In genomic region chr16:66580605-66581209, GRCh38 we compare ENCODE assay signal across 14 cellular contexts. TPM values are rescaled to one million over a fixed set of nuclear protein-coding genes. Genes with fewer than 3 reads are reported as not detected.
DNase-seq lines count a peak whose midpoint lies in the region; TF ChIP-seq lines count a peak whose summit lies in the region.
"Had no signal": no experiment of that assay in that cellular context is flagged by ENCODE, and none has a peak within 500 bp of the region (broad histone marks: within the 10 kb centered on the region; RNA-seq: fewer than 3 reads in every experiment).

No MANE protein-coding gene starts in this region.

- peaks cover 11 to 45% (median 42%) of the 10 kb centered on the region in 5 donors for H3K4me1 ChIP-seq in subcutaneous abdominal adipose tissue (ENCODE audit: control insufficient read depth in 5 of 5, insufficient read depth in 5 of 5, low read length in 5 of 5)
- H3K4me1 ChIP-seq in endodermal cell (ENCODE audit: control insufficient read depth, insufficient read depth, low read length) = peaks cover 2% of the 10 kb centered on the region

- H3K27me3 ChIP-seq in subcutaneous abdominal adipose tissue (ENCODE audit: control insufficient read depth in 5 of 5, insufficient read depth in 4 of 5, low read length in 5 of 5) = no peaks in the 10 kb centered on the region
- H3K27me3 ChIP-seq in endodermal cell (ENCODE audit: control insufficient read depth, insufficient read depth, low read length, poor library complexity, severe bottlenecking) = peaks cover 37% of the 10 kb centered on the region

- no peaks in the 10 kb centered on the region for H3K9me3 Mint-ChIP-seq in endodermal cell
- H3K9me3 Mint-ChIP-seq: CD4-positive, CD25-positive, alpha-beta regulatory T cell had no signal

- H3K27ac ChIP-seq in subcutaneous abdominal adipose tissue (ENCODE audit: low read depth, low read length) (peak overlapping the region; percentile 53), endodermal cell (ENCODE audit: low read depth, low read length) (no peak overlapping the region)
- H3K27ac ChIP-seq: lower lobe of right lung, SK-N-MC, upper lobe of left lung had no signal

- no peak overlapping the region for H3K4me3 Mint-ChIP-seq in endodermal cell

- TF ChIP-seq POLR2A in erythroblast (IDR thresholded peaks at IDR 0.05; ENCODE audit: low read length) = no peak

- H3K9me3 ChIP-seq in subcutaneous abdominal adipose tissue (ENCODE audit: control insufficient read depth in 5 of 5, low read length in 5 of 5) (no peaks in the 10 kb centered on the region), endodermal cell (ENCODE audit: control insufficient read depth, low read length) (no peaks in the 10 kb centered on the region)
- H3K9me3 ChIP-seq: lower lobe of right lung, upper lobe of left lung had no signal

- DNase-seq in SIG-M5 treated with dmso at 0.1 percent for 504 hours (lab: John Stamatoyannopoulos, UW; ENCODE audit: unreplicated experiment) = peak; percentile 12
- no peak for DNase-seq in SIG-M5 (lab: John Stamatoyannopoulos, UW)
- DNase-seq in SK-MEL-5 (ENCODE audit: low read depth, low spot score) = peak; percentile 28
- DNase-seq in foreskin fibroblast = peak; percentile 72 to 86
- DNase-seq in DMS153 (lab: John Stamatoyannopoulos, UW) = no peak
- no peak for DNase-seq in endodermal cell
- no peak for DNase-seq in erythroblast (lab: John Stamatoyannopoulos, UW)
- DNase-seq: activated CD8-positive, alpha-beta memory T cell treated with anti-CD3 and anti-CD28 coated beads, Interleukin-2, amount 50 U/mL, for 4 hours; CD4-positive, CD25-positive, alpha-beta regulatory T cell; dorsolateral prefrontal cortex; lower lobe of right lung; upper lobe of left lung had no signal

- H3K36me3 Mint-ChIP-seq in endodermal cell (ENCODE audit: low read depth) = no peaks in the 10 kb centered on the region
- H3K36me3 Mint-ChIP-seq: CD4-positive, CD25-positive, alpha-beta regulatory T cell had no signal

- no peak overlapping the region for H3K27ac Mint-ChIP-seq in endodermal cell

- H3K36me3 ChIP-seq in subcutaneous abdominal adipose tissue (ENCODE audit: control insufficient read depth in 5 of 5, insufficient read depth in 5 of 5, low read length in 5 of 5) = no peaks in the 10 kb centered on the region
- H3K36me3 ChIP-seq in endodermal cell (ENCODE audit: control insufficient read depth, insufficient read depth, low read length) = no peaks in the 10 kb centered on the region
- H3K36me3 ChIP-seq: lower lobe of right lung, upper lobe of left lung had no signal

- WGBS in endodermal cell (ENCODE audit: insufficient coverage in 1 of 2, insufficient read length in 1 of 2), 2 experiments = 67 to 73% methylated on average over 3 to 4 of the region's 4 CpGs

- H3K4me3 ChIP-seq in foreskin fibroblast (ENCODE audit: low read depth in 1 of 2, low read length in 2 of 2) (no peak overlapping the region), subcutaneous abdominal adipose tissue (ENCODE audit: low read depth in 1 of 5, low read length in 5 of 5) (no peak overlapping the region), endodermal cell (ENCODE audit: low read length) (no peak overlapping the region)
- H3K4me3 ChIP-seq: dorsolateral prefrontal cortex, lower lobe of right lung, SK-N-MC, upper lobe of left lung had no signal

- peak overlapping the region in 1 of 5 donors; percentile 26 for H3K9ac ChIP-seq in subcutaneous abdominal adipose tissue (ENCODE audit: low read length in 5 of 5)
- H3K9ac ChIP-seq in endodermal cell (ENCODE audit: extremely low read depth, low read length, poor library complexity, severe bottlenecking) = no peak overlapping the region

- peak; percentile 30 for TF ChIP-seq CTCF in foreskin fibroblast (IDR thresholded peaks at IDR 0.05; ENCODE audit: low read depth, low read length)
- no peak for TF ChIP-seq CTCF in endodermal cell (conservative IDR thresholded peaks at IDR 0.05)

- peaks cover 49% of the 10 kb centered on the region for H3K27me3 Mint-ChIP-seq in endodermal cell (ENCODE audit: insufficient read depth)

- peaks cover 9% of the 10 kb centered on the region for H3K4me1 Mint-ChIP-seq in endodermal cell

- in situ Hi-C loops in SK-MEL-5 (cut with HindIII; ENCODE audit: low pct_unique_long_range_greater_than_20kb, low sequenced_read_pairs) = no loop called here

RNA-seq across cellular contexts. Expression of gene CMTM2, which starts 1.4 kb away (rescaled TPM):
- not detected in 2 replicates for total RNA-seq in SK-MEL-5 (2014; rRNA removed; shearing (Covaris generic))
- polyA plus RNA-seq in SK-MEL-5 (2015; cell fraction: cytosol; rRNA removed) = 0.66 TPM in 1 of 2 replicates, not detected in the other
- 0.38 TPM in 1 of 2 replicates, not detected in the other for polyA plus RNA-seq in SK-MEL-5 (2015; cell fraction: nucleus; rRNA removed)
- total RNA-seq in endodermal cell = not detected
- polyA plus RNA-seq in endodermal cell (2013, experiment 1 of 2) = not detected
- polyA plus RNA-seq in endodermal cell (2013, experiment 2 of 2) = not detected
- polyA plus RNA-seq: CD4-positive, CD25-positive, alpha-beta regulatory T cell had no signal

RNA-seq across cellular contexts. Expression of gene CMTM1, which starts 14.5 kb away (rescaled TPM):
- 0.77 and 1.1 TPM in 2 replicates for total RNA-seq in SK-MEL-5 (2014; rRNA removed; shearing (Covaris generic))
- 0.94 and 1.1 TPM in 2 replicates for polyA plus RNA-seq in SK-MEL-5 (2015; cell fraction: cytosol; rRNA removed)
- polyA plus RNA-seq in SK-MEL-5 (2015; cell fraction: nucleus; rRNA removed) = 1.4 and 5.2 TPM in 2 replicates
- total RNA-seq in endodermal cell = 1 to 10 TPM; 3.8 to 5.3 TPM
- 4.9 TPM for polyA plus RNA-seq in endodermal cell (2013, experiment 1 of 2)
- 3.4 TPM for polyA plus RNA-seq in endodermal cell (2013, experiment 2 of 2)

RNA-seq across cellular contexts. Expression of gene CMTM3, which starts 23.8 kb away (rescaled TPM):
- 7.9 and 9.1 TPM in 2 replicates for total RNA-seq in SK-MEL-5 (2014; rRNA removed; shearing (Covaris generic))
- polyA plus RNA-seq in SK-MEL-5 (2015; cell fraction: cytosol; rRNA removed) = 36.1 and 47.1 TPM in 2 replicates
- polyA plus RNA-seq in SK-MEL-5 (2015; cell fraction: nucleus; rRNA removed) = 20.3 and 40.4 TPM in 2 replicates
- 10 to 100 TPM; 44.2 to 48.5 TPM for total RNA-seq in endodermal cell
- 66.9 TPM for polyA plus RNA-seq in endodermal cell (2013, experiment 1 of 2)
- polyA plus RNA-seq in endodermal cell (2013, experiment 2 of 2) = 60.5 TPM

RNA-seq across cellular contexts. Expression of gene CKLF, which starts 28.3 kb away (rescaled TPM):
- 86.7 and 87.6 TPM in 2 replicates for total RNA-seq in SK-MEL-5 (2014; rRNA removed; shearing (Covaris generic))
- 94.2 and 126 TPM in 2 replicates for polyA plus RNA-seq in SK-MEL-5 (2015; cell fraction: cytosol; rRNA removed)
- polyA plus RNA-seq in SK-MEL-5 (2015; cell fraction: nucleus; rRNA removed) = 12.3 and 32.0 TPM in 2 replicates
- 10 to 100 TPM; 22.5 to 40.7 TPM for total RNA-seq in endodermal cell
- polyA plus RNA-seq in endodermal cell (2013, experiment 1 of 2) = 38.0 TPM
- polyA plus RNA-seq in endodermal cell (2013, experiment 2 of 2) = 36.9 TPM

RNA-seq across cellular contexts. Expression of gene TK2, which starts 30.8 kb away (rescaled TPM):
- 19.7 and 23.6 TPM in 2 replicates for total RNA-seq in SK-MEL-5 (2014; rRNA removed; shearing (Covaris generic))
- polyA plus RNA-seq in SK-MEL-5 (2015; cell fraction: cytosol; rRNA removed) = 19.3 and 19.4 TPM in 2 replicates
- 43.9 and 50.5 TPM in 2 replicates for polyA plus RNA-seq in SK-MEL-5 (2015; cell fraction: nucleus; rRNA removed)
- 10 to 100 TPM in 1 of 2 donors, 1 to 10 TPM in 1; 7.9 to 11.5 TPM for total RNA-seq in endodermal cell
- 11.3 TPM for polyA plus RNA-seq in endodermal cell (2013, experiment 1 of 2)
- 10.2 TPM for polyA plus RNA-seq in endodermal cell (2013, experiment 2 of 2)

Comparison
In these comparisons a context has a peak if more than half of its experiments do, and no peak if none do; other contexts are left out.
1. DNase-seq: peak in SIG-M5 treated with dmso at 0.1 percent for 504 hours (single experiment), SK-MEL-5 (single experiment) and foreskin fibroblast (2 of 2); none in SIG-M5 (single experiment), DMS153 (single experiment), endodermal cell (single experiment) and erythroblast (0 of 2).